ENCODE assay signal across 22 cellular contexts in the genomic region with DNA sequence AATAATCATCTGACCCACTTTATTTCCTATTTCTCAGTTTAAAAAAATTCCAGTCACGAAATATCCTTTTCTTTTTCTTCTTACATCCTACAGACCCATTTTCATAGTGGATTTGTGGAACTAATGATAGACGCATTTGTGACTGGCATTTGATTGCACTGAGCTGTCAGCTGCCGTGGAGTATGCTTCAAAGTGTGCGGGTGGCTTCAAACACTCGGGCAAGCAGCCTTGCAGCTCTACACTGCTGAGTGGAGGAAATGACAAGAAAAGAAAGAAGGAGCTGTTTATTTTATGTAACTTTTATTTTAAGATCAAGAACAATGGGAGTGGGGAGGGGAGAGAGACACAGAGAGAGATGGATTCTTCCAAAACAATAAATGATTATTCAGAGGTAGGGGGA.
"Had no signal": no experiment of that assay in that cellular context is flagged by ENCODE, and none has a peak within 500 bp of the region (broad histone marks: within the 10 kb centered on the region; RNA-seq: fewer than 3 reads in every experiment).

No MANE protein-coding gene starts in this region.

- H3K9ac ChIP-seq: KMS-11, SK-N-SH had no signal

- H3K4me3 Mint-ChIP-seq: IgD-negative memory B cell had no signal

- H3K27ac ChIP-seq: HL-60, KMS-11, RWPE1 had no signal

- FAIRE-seq: HTR-8/SVneo had no signal

- ATAC-seq: K562, Panc1 had no signal

- DNase-seq: Kasumi-1, MM.1S, NCI-H1092 treated with DMSO at 0.1 percent for 48 hours, NCI-H1436, NCI-H187, NCI-H2029, NCI-H2081 treated with DMSO at 0.1 percent for 48 hours, NCI-H2171 treated with DMSO at 0.1 percent for 48 hours, NCI-H2227 treated with DMSO at 0.1 percent for 48 hours, NCI-H524, NCI-H526 treated with DMSO at 0.1 percent for 48 hours, NCI-H748 treated with DMSO at 0.1 percent for 48 hours, SHP77, SK-N-SH, SW 1271 had no signal

- H3K9me2 ChIP-seq: SK-N-SH had no signal

- H3K27ac Mint-ChIP-seq: IgD-negative memory B cell had no signal

- H3K4me3 ChIP-seq: K562 had no signal

- H3K4me2 ChIP-seq: KMS-11, SK-N-SH had no signal
